In the genomic region with DNA sequence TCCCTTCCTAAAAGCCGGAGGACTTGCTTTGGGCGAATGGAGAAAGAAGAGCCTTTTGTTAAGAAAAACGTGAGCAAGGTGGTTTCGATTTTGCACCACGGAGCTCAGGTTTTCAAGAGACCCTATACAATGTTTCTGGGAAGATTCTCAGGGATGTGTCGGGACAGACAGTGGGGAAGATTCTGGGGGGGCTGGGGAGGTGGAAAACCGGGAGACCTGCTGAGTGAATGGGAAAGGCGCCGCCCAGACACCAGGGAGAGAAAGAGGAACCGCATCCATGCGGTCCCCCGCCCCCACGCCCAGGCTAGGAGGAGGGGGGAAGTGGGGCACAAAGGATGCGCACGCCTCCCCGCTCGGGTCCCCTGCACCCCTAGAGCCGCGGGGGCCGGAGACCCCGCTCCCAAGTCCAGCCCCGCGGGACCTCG, we compare ENCODE assay signal across 8 cellular contexts. TPM values are rescaled to one million over a fixed set of nuclear protein-coding genes. Genes with fewer than 3 reads are reported as not detected.
DNase-seq lines count a peak whose midpoint lies in the region; ATAC-seq and TF ChIP-seq lines count a peak whose summit lies in the region.

No MANE protein-coding gene starts in this region.

- H3K4me1 ChIP-seq in testis: peaks cover 27% of the 10 kb centered on the region

- TF ChIP-seq RAD21 in neural cell (conservative IDR thresholded peaks at IDR 0.05): no peak

- peak overlapping the region; percentile 100 for H3K9ac ChIP-seq in neural cell (ENCODE audit: low read length)

- H3K79me2 ChIP-seq in neural cell (replicated peaks; ENCODE audit: insufficient read depth, low read length): peaks cover 53% of the 10 kb centered on the region

- H2AFZ ChIP-seq in neural cell (ENCODE audit: low read depth, low read length): peak overlapping the region; percentile 22

- H3K4me3 ChIP-seq in neural cell (ENCODE audit: low read length): peak overlapping the region; percentile 99
- peak overlapping the region; percentile 84 to 99 for H3K4me3 ChIP-seq in testis

- H4K20me1 ChIP-seq in neural cell (ENCODE audit: insufficient read depth): peaks cover 17% of the 10 kb centered on the region

- intact Hi-C loops in testis (cut with DNase I; ENCODE audit: low total_unique reads): no loop called here

- TF ChIP-seq CTCF in 22Rv1 (IDR thresholded peaks at IDR 0.05): no peak
- TF ChIP-seq CTCF in neural cell (IDR thresholded peaks at IDR 0.05; ENCODE audit: poor library complexity, severe bottlenecking): peak; percentile 7
- TF ChIP-seq CTCF in testis (IDR thresholded peaks at IDR 0.05): no peak

- no peaks in the 10 kb centered on the region for H3K9me2 ChIP-seq in neural cell (ENCODE audit: insufficient read depth, low read length)

- no peak for TF ChIP-seq EP300 in neural cell (conservative IDR thresholded peaks at IDR 0.05; ENCODE audit: poor library complexity, severe bottlenecking)

- H3K9me3 ChIP-seq in neural cell (ENCODE audit: low read length) (no peaks in the 10 kb centered on the region), testis (no peaks in the 10 kb centered on the region)

- H3K27me3 ChIP-seq in neural cell (ENCODE audit: insufficient read depth, low read depth, low read length): no peaks in the 10 kb centered on the region
- no peaks in the 10 kb centered on the region for H3K27me3 ChIP-seq in testis

- peak; percentile 23 for ATAC-seq in GM18502 (IDR thresholded peaks at IDR 0.05; ENCODE audit: poor library complexity, unreplicated experiment)
- peak; percentile 34 for ATAC-seq in HG03025 (IDR thresholded peaks at IDR 0.05; ENCODE audit: low FRiP score, unreplicated experiment)

- TF ChIP-seq POLR2A in testis (IDR thresholded peaks at IDR 0.05): no peak

- DNase-seq in NOMO-1 (lab: John Stamatoyannopoulos, UW; ENCODE audit: unreplicated experiment in 2 of 2) (peak; percentile 90 to 96), activated T-helper 1 cell treated with Interleukin-2 at 50 U/mL for 16 hours (ENCODE audit: low read depth) (peak; percentile 28), fibroblast of peridontal ligament (ENCODE audit: extremely low read depth) (peak; percentile 38), testis (peak; percentile 80)

- WGBS in testis, 2 donors: 0 to 1% methylated on average over 13 to 24 of the region's 24 CpGs

- H3K27ac ChIP-seq in 22Rv1 (peak overlapping the region; percentile 89), neural cell (ENCODE audit: low read length) (peak overlapping the region; percentile 99), testis (peak overlapping the region; percentile 100)

- H3K36me3 ChIP-seq in neural cell (ENCODE audit: insufficient read depth, low read length): peaks cover 14% of the 10 kb centered on the region
- no peaks in the 10 kb centered on the region for H3K36me3 ChIP-seq in testis (ENCODE audit: low read depth, missing control alignments)

- H3F3A ChIP-seq in neural cell (ENCODE audit: insufficient read depth, low read length, poor library complexity, severe bottlenecking): peaks cover 10% of the 10 kb centered on the region

- H3K4me2 ChIP-seq in neural cell (ENCODE audit: low read length): no peak overlapping the region

TF ChIP-seq in neural cell, 6 proteins besides CTCF, POLR2A, EP300 and RAD21:
- TF ChIP-seq POLR2AphosphoS5 (IDR thresholded peaks at IDR 0.05): peak; percentile 57
- no peak for TF ChIP-seq TAF1 (IDR thresholded peaks at IDR 0.05; ENCODE audit: low read depth)
- peak; percentile 96 for TF ChIP-seq REST (IDR thresholded peaks at IDR 0.05; ENCODE audit: borderline replicate concordance)

RNA-seq across cellular contexts. Expression of gene YWHAG, which starts 0.7 kb away (rescaled TPM):
- polyA plus RNA-seq in neural cell: 276 and 284 TPM in 2 replicates
- 511 and 557 TPM in 2 replicates for polyA minus RNA-seq in neural cell
- 10 to 100 TPM; 78.4 to 80.2 TPM for total RNA-seq in testis
- polyA plus RNA-seq in testis (ENCODE audit: insufficient read depth, low read depth, low replicate concordance): 67.4 TPM

RNA-seq across cellular contexts. Expression of gene SSC4D, which starts 51.4 kb away (rescaled TPM):
- 2.5 TPM in 1 of 2 replicates, not detected in the other for polyA plus RNA-seq in neural cell
- 1.2 and 1.3 TPM in 2 replicates for polyA minus RNA-seq in neural cell
- 1 to 10 TPM; 1.8 to 2.3 TPM for total RNA-seq in testis
- polyA plus RNA-seq in testis (ENCODE audit: insufficient read depth, low read depth, low replicate concordance): 2.8 TPM

RNA-seq across cellular contexts. Expression of gene HSPB1, which starts 55.6 kb away (rescaled TPM):
- polyA plus RNA-seq in neural cell: 1.4 and 1.8 TPM in 2 replicates
- 0.69 TPM in 1 of 2 replicates, not detected in the other for polyA minus RNA-seq in neural cell
- total RNA-seq in testis: 100 to 1,000 TPM; 216 to 245 TPM
- polyA plus RNA-seq in testis (ENCODE audit: insufficient read depth, low read depth, low replicate concordance): 190 TPM

Comparison
In these comparisons a context has a peak if more than half of its experiments do, and no peak if none do; other contexts are left out.
1. Peak in every context shown above with its lines: DNase-seq, ATAC-seq, H3K4me3 ChIP-seq and H3K27ac ChIP-seq.
2. DNase-seq: peak in every context shown above with its lines; median percentile 93 in NOMO-1; 80 in testis; 38 in fibroblast of peridontal ligament; 28 in activated T-helper 1 cell treated with Interleukin-2 at 50 U/mL for 16 hours.
3. RNA of gene HSPB1, which starts 55.6 kb away (polyA plus RNA-seq): 190 TPM in testis (single experiment); 1.4 to 1.8 TPM in neural cell; every median in the first group is over 10 times any median in the second.